ENCODE assay signal across 8 cellular contexts in genomic region chr14:29584992-29585391, GRCh38.
DNase-seq lines count a peak whose midpoint lies in the region; ATAC-seq and TF ChIP-seq lines count a peak whose summit lies in the region.

No MANE protein-coding gene starts in this region.

- no peak overlapping the region for H3K18ac ChIP-seq in mesendoderm (ENCODE audit: low read length)

- H3K79me1 ChIP-seq in mesendoderm (ENCODE audit: low read length) = no peaks in the 10 kb centered on the region

- no peak overlapping the region for H3K23ac ChIP-seq in mesendoderm (ENCODE audit: low read length)

- H3K36me3 ChIP-seq in mesendoderm (ENCODE audit: control insufficient read depth, insufficient read depth, low read length) = no peaks in the 10 kb centered on the region

- no peak overlapping the region for H2BK120ac ChIP-seq in mesendoderm (ENCODE audit: low read depth, low read length)

- H2BK15ac ChIP-seq in mesendoderm (replicated peaks; ENCODE audit: low read depth) = no peak overlapping the region

- no peak overlapping the region for H3K9ac ChIP-seq in mesendoderm (ENCODE audit: low read length)

- WGBS in mesendoderm (ENCODE audit: extremely low coverage, insufficient coverage, low lambda C conversion rate) = no CpG with 5 or more reads among the region's 8 CpGs

- H3K4ac ChIP-seq in mesendoderm (ENCODE audit: low read depth, low read length) = no peak overlapping the region

- H3K4me1 ChIP-seq in mesendoderm (ENCODE audit: control insufficient read depth, low read depth, low read length) = no peaks in the 10 kb centered on the region

- ATAC-seq in HG02981 (IDR thresholded peaks at IDR 0.05; ENCODE audit: unreplicated experiment) (no peak), HG03025 (IDR thresholded peaks at IDR 0.05; ENCODE audit: low FRiP score, unreplicated experiment) (no peak)

- TF ChIP-seq CTCF in coronary artery (IDR thresholded peaks at IDR 0.05) = no peak

- H2AK5ac ChIP-seq in mesendoderm (ENCODE audit: low read length) = no peak overlapping the region

- no peak overlapping the region for H3K4me2 ChIP-seq in mesendoderm (ENCODE audit: low read length)

- H3K27me3 ChIP-seq in mesendoderm (ENCODE audit: insufficient read depth, low read length, poor library complexity) = no peaks in the 10 kb centered on the region

- H4K5ac ChIP-seq in mesendoderm (ENCODE audit: low read length) = no peak overlapping the region

- H3K4me3 ChIP-seq in coronary artery (no peak overlapping the region), mesendoderm (ENCODE audit: low read length) (no peak overlapping the region)

- peak; percentile 75 for DNase-seq in AG08395 (ENCODE audit: low spot score)
- peak; percentile 74 for DNase-seq in NCI-H1694 treated with DMSO at 0.1 percent for 48 hours (lab: John Stamatoyannopoulos, UW)
- DNase-seq in coronary artery (ENCODE audit: low spot score) = peak; percentile 77
- DNase-seq in mesendoderm = peak; percentile 59
- DNase-seq in NCI-H82 (lab: John Stamatoyannopoulos, UW) = no peak
- no peak for DNase-seq in SIG-M5 (lab: John Stamatoyannopoulos, UW)

- H3K27ac ChIP-seq in coronary artery = no peak overlapping the region
- H3K27ac ChIP-seq in mesendoderm (ENCODE audit: low read depth, low read length) = no peak overlapping the region

- no peak overlapping the region for H2BK5ac ChIP-seq in mesendoderm (ENCODE audit: low read length)

- H3K79me2 ChIP-seq in mesendoderm (ENCODE audit: control insufficient read depth, insufficient read depth, low read length) = no peaks in the 10 kb centered on the region

- no peak overlapping the region for H3K56ac ChIP-seq in mesendoderm (ENCODE audit: low read length)

- H4K8ac ChIP-seq in mesendoderm (ENCODE audit: low read depth, low read length) = no peak overlapping the region

Comparison
In these comparisons a context has a peak if more than half of its experiments do, and no peak if none do; other contexts are left out.
1. DNase-seq: peak in AG08395 (single experiment), NCI-H1694 treated with DMSO at 0.1 percent for 48 hours (single experiment), coronary artery (single experiment) and mesendoderm (single experiment); none in NCI-H82 (single experiment) and SIG-M5 (single experiment).